Comparison of ENCODE assay signal across 10 cellular contexts in the genomic region with DNA sequence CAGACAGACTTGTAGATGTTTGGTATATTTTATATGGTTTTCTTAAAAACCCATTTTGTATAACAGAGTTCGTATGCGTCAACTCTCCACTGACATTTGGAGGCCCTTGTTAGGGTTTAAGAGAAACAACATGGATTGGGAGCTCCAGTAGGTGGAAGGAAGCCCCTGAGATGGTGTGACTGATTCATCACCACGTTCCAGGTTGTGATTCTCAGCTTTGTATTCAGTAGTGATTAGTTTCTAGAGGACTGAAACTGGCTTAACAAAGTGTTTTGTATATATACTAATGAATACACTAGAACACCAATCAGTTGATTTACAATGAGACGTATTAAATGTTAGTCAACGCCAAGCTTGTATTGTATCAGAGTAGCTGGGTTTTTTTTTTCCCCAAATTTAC.
"Had no signal": no experiment of that assay in that cellular context is flagged by ENCODE, and none has a peak within 500 bp of the region (broad histone marks: within the 10 kb centered on the region; RNA-seq: fewer than 3 reads in every experiment).

No MANE protein-coding gene starts in this region.

- H3K27me3 Mint-ChIP-seq: brain had no signal

- H3K4me1 ChIP-seq: uterus had no signal

- H3K27ac Mint-ChIP-seq: brain, nephron had no signal

- H3K4me3 ChIP-seq: tibial artery, uterus had no signal

- H3K27ac ChIP-seq: tibial artery, VCaP had no signal

- H3K4me3 Mint-ChIP-seq: brain, nephron had no signal

- DNase-seq: activated CD4-positive, alpha-beta T cell treated with anti-CD3 and anti-CD28 coated beads for 48 hours; activated naive CD4-positive, alpha-beta T cell; amygdala; left cardiac atrium; stimulated activated CD4-positive, alpha-beta T cell treated with anti-CD3 and anti-CD28 coated beads, Interleukin-2, amount 100 ng/mL, for 48 hours; tibial artery; uterus had no signal

- ATAC-seq: left cardiac atrium had no signal

- H3K27me3 ChIP-seq: tibial artery, uterus had no signal

- H3K36me3 ChIP-seq: tibial artery, uterus had no signal
